In the genomic region with DNA sequence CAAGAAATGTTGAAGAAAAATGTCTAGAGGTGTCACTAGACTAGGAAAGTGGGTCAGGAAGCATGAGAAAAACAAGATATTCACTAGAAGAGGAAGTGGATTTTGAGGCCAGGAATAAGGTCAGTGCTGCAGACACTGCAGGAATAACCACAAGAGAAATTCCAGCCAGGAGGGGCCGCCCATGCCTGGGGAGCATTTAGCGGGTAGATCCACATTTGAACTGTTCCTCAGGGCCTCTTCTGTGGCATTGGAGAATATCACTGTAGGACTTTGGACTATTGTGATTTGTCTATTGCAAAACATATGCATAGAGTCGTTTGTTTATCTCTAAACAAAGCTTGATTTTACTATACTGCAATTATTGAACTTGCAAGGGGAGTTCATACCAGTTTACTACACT, we compare ENCODE assay signal across 1 cellular context.
A peak's percentile ranks its signal among the peaks of the same experiment; 100 is the strongest.
TF ChIP-seq lines count a peak whose summit lies in the region.

No MANE protein-coding gene starts in this region.

TF ChIP-seq in H1, 55 proteins besides CTCF, POLR2A, EP300 and RAD21:
- TF ChIP-seq POLR2AphosphoS5 (IDR thresholded peaks at IDR 0.05; ENCODE audit: low read depth, low read length): no peak
- no peak for TF ChIP-seq RNF2 (IDR thresholded peaks at IDR 0.05; ENCODE audit: borderline replicate concordance, low read depth, low read length, missing control alignments, poor library complexity, severe bottlenecking)
- no peak for TF ChIP-seq CBX5 (IDR thresholded peaks at IDR 0.05; ENCODE audit: low read depth, low read length)
- 0 out of 2 replicates have a peak, but pooled peaks have one; percentile 28 for TF ChIP-seq TEAD4 (IDR thresholded peaks at IDR 0.05; ENCODE audit: low read depth, low read length)
